In the genomic region with DNA sequence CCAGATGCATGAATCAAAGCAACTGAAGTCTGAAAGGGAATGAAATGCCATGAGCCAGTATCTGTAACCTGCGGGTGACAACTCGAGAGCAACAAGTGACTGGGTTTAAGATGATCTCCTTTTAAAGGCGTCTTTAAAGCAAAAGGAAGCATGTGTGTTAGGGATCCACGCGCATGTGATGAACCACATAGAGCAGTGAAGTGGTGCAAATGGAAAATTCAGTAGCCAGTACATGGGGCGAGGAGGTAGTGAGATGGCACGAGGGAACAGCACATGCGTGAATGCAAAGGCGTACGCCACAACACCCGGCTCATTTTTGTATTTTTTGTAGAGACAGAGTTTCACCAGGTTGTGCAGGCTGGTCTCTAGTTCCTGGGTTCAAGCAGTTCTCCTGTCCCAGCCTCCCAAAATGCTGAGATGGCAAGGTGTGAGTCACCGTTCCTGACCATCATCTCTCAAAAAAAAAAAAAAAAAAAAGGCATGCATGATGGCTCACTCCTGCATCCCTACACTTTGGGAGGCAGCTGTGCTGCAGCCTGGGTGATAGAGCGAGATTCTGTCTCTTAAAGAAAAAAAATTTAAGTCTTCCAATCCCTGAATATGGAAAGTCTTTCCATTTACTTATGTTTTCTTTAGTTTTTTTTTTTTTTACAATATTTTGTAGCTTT, we compare ENCODE assay signal across 20 cellular contexts. TPM values are rescaled to one million over a fixed set of nuclear protein-coding genes. Genes with fewer than 3 reads are reported as not detected.
A peak's percentile ranks its signal among the peaks of the same experiment; 100 is the strongest.
DNase-seq lines count a peak whose midpoint lies in the region; ATAC-seq, FAIRE-seq and TF ChIP-seq lines count a peak whose summit lies in the region.
"Had no signal": no experiment of that assay in that cellular context is flagged by ENCODE, and none has a peak within 500 bp of the region (broad histone marks: within the 10 kb centered on the region; RNA-seq: fewer than 3 reads in every experiment).

No MANE protein-coding gene starts in this region.

- TF ChIP-seq POLR2A in Raji (IDR thresholded peaks at IDR 0.05; ENCODE audit: insufficient read depth, low read depth, low read length), result peak; percentile 27; the same call in 1 of the 2 replicates

- intact Hi-C loops in Right ventricle myocardium superior (cut with DNase I), result no loop called here
- intact Hi-C loops in Right ventricle myocardium inferior (cut with DNase I), result no loop called here
- intact Hi-C loops in left cardiac atrium (cut with DNase I), result no loop called here

- FAIRE-seq in RCC 7860 (lab: Jason Lieb, UNC), result no peak
- FAIRE-seq: GM19239 had no signal

- DNase-seq in Right ventricle myocardium superior, result no peak
- DNase-seq in Right ventricle myocardium inferior (ENCODE audit: missing footprints), result no peak
- no peak for DNase-seq in left cardiac atrium
- no peak for DNase-seq in RCC 7860 (ENCODE audit: low spot score)
- DNase-seq in GM03348 (ENCODE audit: low spot score), result no peak
- DNase-seq in activated gamma-delta T cell (lab: John Stamatoyannopoulos, UW), result no peak
- DNase-seq in NCI-H82 (lab: John Stamatoyannopoulos, UW), result no peak
- DNase-seq: activated CD4-positive, alpha-beta T cell treated with anti-CD3 and anti-CD28 coated beads, Interleukin-2, amount 10 ng/mL, durations not matched to agents 7 days and 5 days; activated naive CD4-positive, alpha-beta T cell treated with anti-CD3 and anti-CD28 coated beads for 36 hours; cortex of kidney; DMS53; MV-4-11; naive thymus-derived CD4-positive, alpha-beta T cell; NCI-H2081; NCI-H510A treated with DMSO at 0.1 percent for 48 hours; spleen; tibial artery had no signal

- ATAC-seq in Right ventricle myocardium superior (ENCODE audit: poor library complexity), result peak; percentile 28
- no peak for ATAC-seq in Right ventricle myocardium inferior
- peak; percentile 23 to 34 for ATAC-seq in left cardiac atrium
- ATAC-seq: gastroesophageal sphincter; naive thymus-derived CD4-positive, alpha-beta T cell had no signal

RNA-seq across cellular contexts. Expression of a gene that starts 24.6 kb away (rescaled TPM):
- 15.1 TPM for total RNA-seq in Right ventricle myocardium superior
- total RNA-seq in Right ventricle myocardium inferior, result 15.8 TPM
- total RNA-seq in left cardiac atrium, result 10 to 100 TPM in 1 of 2 donors, 1 to 10 TPM in 1; 9.8 to 11.3 TPM
